ENCODE assay signal across 10 cellular contexts in the genomic region with DNA sequence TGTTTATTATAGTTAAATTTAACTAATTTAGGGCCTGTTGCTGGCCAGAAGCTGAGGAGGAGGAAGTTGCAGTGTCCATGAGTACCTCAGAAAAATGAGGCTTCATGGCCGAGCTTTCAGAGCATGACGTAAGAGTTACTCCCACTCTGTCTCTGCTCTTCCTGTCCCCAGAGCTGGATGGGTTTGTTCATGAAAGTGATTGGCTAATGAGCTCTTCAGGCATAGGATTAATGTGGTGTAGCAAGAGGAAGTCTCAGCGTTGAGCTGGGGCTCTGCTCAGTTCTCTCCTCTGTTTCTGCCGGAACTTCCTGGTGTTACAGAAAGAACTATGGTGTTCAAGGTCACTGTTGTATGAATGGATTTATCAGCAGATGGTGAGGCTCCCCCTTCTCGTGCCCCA.
DNase-seq lines count a peak whose midpoint lies in the region; ATAC-seq, FAIRE-seq and TF ChIP-seq lines count a peak whose summit lies in the region.
"Had no signal": no experiment of that assay in that cellular context is flagged by ENCODE, and none has a peak within 500 bp of the region (broad histone marks: within the 10 kb centered on the region; RNA-seq: fewer than 3 reads in every experiment).

No MANE protein-coding gene starts in this region.

- FAIRE-seq in K562 (lab: Jason Lieb, UNC) (peak; percentile 65), GM12892 (lab: Jason Lieb, UNC) (no peak)
- FAIRE-seq: A549 had no signal

- intact Hi-C loops in K562 (cut with micrococcal nuclease) (loop anchor here (5.0 kb wide), 1 partner anchor 199 kb away; no protein-coding TSS in a partner anchor), ovary (cut with DNase I) (no loop called here)

- no peaks in the 10 kb centered on the region for H4K20me1 ChIP-seq in K562 (replicated peaks; ENCODE audit: control insufficient read depth, insufficient read depth, low read length)

- H3K27ac Mint-ChIP-seq in naive B cell = peak overlapping the region; percentile 63 to 94 (median 76)

- ATAC-seq in K562 (peak; percentile 87), naive B cell (ENCODE audit: low read depth in 2 of 2) (peak; percentile 94 to 97)
- ATAC-seq: A549 had no signal

- H3K27me3 ChIP-seq in K562 (ENCODE audit: control insufficient read depth in 2 of 2, insufficient read depth in 2 of 2, low read length in 2 of 2) (no peaks in the 10 kb centered on the region), ovary (no peaks in the 10 kb centered on the region)

- no peaks in the 10 kb centered on the region for H3K27me3 Mint-ChIP-seq in naive B cell

- TF ChIP-seq CTCF in K562 (IDR thresholded peaks at IDR 0.05 in 2 of 3, conservative IDR thresholded peaks at IDR 0.05 in 1 of 3; ENCODE audit: insufficient read depth in 2 of 3, low read depth in 1 of 3, low read length in 3 of 3) (no peak), ovary (IDR thresholded peaks at IDR 0.05) (no peak)

- 28% methylated on average over 5 of the region's 5 CpGs for WGBS in K562 (ENCODE audit: insufficient coverage, low coverage, missing lambda C conversion rate)
- 23 to 42% (median 30%) methylated on average over 5 of the region's 5 CpGs for WGBS in ovary, 3 donors

- no peak for TF ChIP-seq RAD21 in K562 (CRISPR knock-in tag; conservative IDR thresholded peaks at IDR 0.05 in 1 of 2, IDR thresholded peaks at IDR 0.05 in 1 of 2)

- in situ Hi-C loops in K562 (cut with MboI) = no loop called here

- peak overlapping the region in 4 of 8 donors; percentile 16 to 73 (median 34) for H3K4me3 Mint-ChIP-seq in naive B cell

- TF ChIP-seq EP300 in K562 (IDR thresholded peaks at IDR 0.05; ENCODE audit: low read length) (no peak), ovary (IDR thresholded peaks at IDR 0.05) (no peak)

- BruUV-seq in K562 (replicated peaks; lab: Mats Ljungman, UMichigan) = no TSS peak

- peak overlapping the region; percentile 25; the same call in 1 of the 2 replicates for H3K4me2 ChIP-seq in K562 (ENCODE audit: insufficient read depth, low read length)
- H3K4me2 ChIP-seq: A549 had no signal

- peaks cover 18 to 32% (median 31%) of the 10 kb centered on the region in 3 donors for H3K4me1 Mint-ChIP-seq in naive B cell

- TF ChIP-seq POLR2A in K562 (conservative IDR thresholded peaks at IDR 0.05) (no peak), ovary (IDR thresholded peaks at IDR 0.05) (no peak), GM12892 (IDR thresholded peaks at IDR 0.05; ENCODE audit: low read depth, low read length) (no peak)

- H3K4me1 ChIP-seq in K562 (replicated peaks in 1 of 2; ENCODE audit: control insufficient read depth in 2 of 2, insufficient read depth in 2 of 2, low read length in 2 of 2) = peaks cover 0 to 17% of the 10 kb centered on the region in 2 experiments; a peak in 4 of 5 replicates
- peaks cover 2% of the 10 kb centered on the region for H3K4me1 ChIP-seq in ovary (ENCODE audit: insufficient read depth)
- H3K4me1 ChIP-seq: A549 had no signal

- peak overlapping the region; percentile 11 for H2AFZ ChIP-seq in K562 (ENCODE audit: low read depth, low read length)

- CTCF ChIA-PET in K562 (lab: Yijun Ruan, JAX; ENCODE audit: low intra/inter-chr PET ratio) = no interaction called here

- H3K9me3 ChIP-seq in K562 (replicated peaks; ENCODE audit: control insufficient read depth, insufficient read depth, low read depth, low read length) (no peaks in the 10 kb centered on the region), ovary (no peaks in the 10 kb centered on the region)
- H3K9me3 ChIP-seq: A549, thoracic aorta had no signal

- H3K79me2 ChIP-seq in K562 (ENCODE audit: control insufficient read depth, insufficient read depth, low read length) = no peaks in the 10 kb centered on the region

- DNase-seq in NCI-H146 (lab: John Stamatoyannopoulos, UW) (peak; percentile 0), NCI-H146 treated with DMSO at 0.1 percent for 48 hours (lab: John Stamatoyannopoulos, UW; ENCODE audit: unreplicated experiment) (no peak), NCI-H2029 (lab: John Stamatoyannopoulos, UW) (peak; percentile 96), K562 (ENCODE audit: extremely low read depth in 1 of 4, low spot score in 3 of 4) (peak; percentile 24 to 67 (median 44)), naive B cell (peak; percentile 19), ovary (no peak), GM12892 (ENCODE audit: insufficient read length) (no peak)
- DNase-seq in activated CD8-positive, alpha-beta memory T cell treated with anti-CD3 and anti-CD28 coated beads, Interleukin-2, amount 50 U/mL, for 4 hours = no peak

- H3K36me3 Mint-ChIP-seq in naive B cell = no peaks in the 10 kb centered on the region

- H3K9ac ChIP-seq in K562 (ENCODE audit: insufficient read depth in 1 of 2, low read depth in 2 of 2, low read length in 2 of 2) = no peak overlapping the region

- H3K36me3 ChIP-seq in K562 (ENCODE audit: control insufficient read depth, insufficient read depth, low read length) (no peaks in the 10 kb centered on the region), ovary (no peaks in the 10 kb centered on the region)
- H3K36me3 ChIP-seq: thoracic aorta had no signal

- H3K9me1 ChIP-seq in K562 (ENCODE audit: control insufficient read depth, insufficient read depth, low read length) = no peaks in the 10 kb centered on the region

- peak overlapping the region; percentile 40; the same call in 1 of the 3 replicates for H3K27ac ChIP-seq in K562 (ENCODE audit: extremely low read depth, low read depth, low read length)
- no peak overlapping the region for H3K27ac ChIP-seq in ovary
- H3K27ac ChIP-seq: A549 had no signal

- peaks cover 0 to 2% (median 0%) of the 10 kb centered on the region in 7 donors for H3K9me3 Mint-ChIP-seq in naive B cell

- POLR2A ChIA-PET in K562 (lab: Yijun Ruan, JAX) = interaction anchor here (0.6 to 1.2 kb wide), 3 partner anchors 8 to 1390 kb away, joined by 3 read pairs; no protein-coding TSS in a partner anchor

- H3K4me3 ChIP-seq in K562 (no peak overlapping the region), ovary (no peak overlapping the region)
- H3K4me3 ChIP-seq: A549, thoracic aorta had no signal

TF ChIP-seq in K562, 482 proteins besides CTCF, POLR2A, EP300 and RAD21 (continues in another document):
- TF ChIP-seq ATF7 (IDR thresholded peaks at IDR 0.05) (peak; percentile 93), CEBPG (CRISPR knock-in tag; IDR thresholded peaks at IDR 0.05) (peak; percentile 73), CEBPG (tag; conservative IDR thresholded peaks at IDR 0.05 in 1 of 2, IDR thresholded peaks at IDR 0.05 in 1 of 2) (peak; percentile 84 to 97), ZNF282 (CRISPR knock-in tag; IDR thresholded peaks at IDR 0.05) (no peak), TFAM (CRISPR knock-in tag; conservative IDR thresholded peaks at IDR 0.05) (no peak), SUPT5H (IDR thresholded peaks at IDR 0.05) (no peak), TSC22D4 (tag; IDR thresholded peaks at IDR 0.05) (no peak)
- TF ChIP-seq, protein P1, sequence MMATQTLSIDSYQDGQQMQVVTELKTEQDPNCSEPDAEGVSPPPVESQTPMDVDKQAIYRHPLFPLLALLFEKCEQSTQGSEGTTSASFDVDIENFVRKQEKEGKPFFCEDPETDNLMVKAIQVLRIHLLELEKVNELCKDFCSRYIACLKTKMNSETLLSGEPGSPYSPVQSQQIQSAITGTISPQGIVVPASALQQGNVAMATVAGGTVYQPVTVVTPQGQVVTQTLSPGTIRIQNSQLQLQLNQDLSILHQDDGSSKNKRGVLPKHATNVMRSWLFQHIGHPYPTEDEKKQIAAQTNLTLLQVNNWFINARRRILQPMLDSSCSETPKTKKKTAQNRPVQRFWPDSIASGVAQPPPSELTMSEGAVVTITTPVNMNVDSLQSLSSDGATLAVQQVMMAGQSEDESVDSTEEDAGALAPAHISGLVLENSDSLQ (IDR thresholded peaks at IDR 0.05) = peak; percentile 50; the same call in 1 of the 2 replicates

Comparison
In these comparisons a context has a peak if more than half of its experiments do, and no peak if none do; other contexts are left out.
1. DNase-seq: peak in NCI-H146 (single experiment), NCI-H2029 (single experiment), K562 (4 of 4) and naive B cell (single experiment); none in NCI-H146 treated with DMSO at 0.1 percent for 48 hours (single experiment), activated CD8-positive, alpha-beta memory T cell treated with anti-CD3 and anti-CD28 coated beads, Interleukin-2, amount 50 U/mL, for 4 hours (single experiment), ovary (0 of 5) and GM12892 (single experiment).